In genomic region chr19:23203841-23204344, GRCh38 we compare ENCODE assay signal across 15 cellular contexts. TPM values are rescaled to one million over a fixed set of nuclear protein-coding genes. Genes with fewer than 3 reads are reported as not detected.
DNase-seq lines count a peak whose midpoint lies in the region; TF ChIP-seq lines count a peak whose summit lies in the region.
"Had no signal": no experiment of that assay in that cellular context is flagged by ENCODE, and none has a peak within 500 bp of the region (broad histone marks: within the 10 kb centered on the region; RNA-seq: fewer than 3 reads in every experiment).

No MANE protein-coding gene starts in this region.

- no peaks in the 10 kb centered on the region for H3F3A ChIP-seq in MM.1S (ENCODE audit: insufficient read depth, low read length)

- no peak overlapping the region for H3K9ac ChIP-seq in MM.1S (ENCODE audit: low read length)
- H3K9ac ChIP-seq: KMS-11 had no signal

- no peaks in the 10 kb centered on the region for H3K9me2 ChIP-seq in MM.1S (replicated peaks; ENCODE audit: insufficient read depth, low read length)

- H3K4me1 Mint-ChIP-seq in activated CD4-positive, alpha-beta memory T cell treated with anti-CD3 and anti-CD28 coated beads for 36 hours (ENCODE audit: low read depth): no peaks in the 10 kb centered on the region
- H3K4me1 Mint-ChIP-seq: activated naive CD4-positive, alpha-beta T cell treated with anti-CD3 and anti-CD28 coated beads, Interleukin-2, amount 50 U/mL, for 24 hours had no signal

- no peak overlapping the region for H3K27ac Mint-ChIP-seq in activated CD4-positive, alpha-beta memory T cell treated with anti-CD3 and anti-CD28 coated beads for 36 hours
- H3K27ac Mint-ChIP-seq: activated naive CD4-positive, alpha-beta T cell treated with anti-CD3 and anti-CD28 coated beads, Interleukin-2, amount 50 U/mL, for 24 hours had no signal

- no peaks in the 10 kb centered on the region for H3K36me3 ChIP-seq in right atrium auricular region
- no peaks in the 10 kb centered on the region for H3K36me3 ChIP-seq in MM.1S (replicated peaks; ENCODE audit: insufficient read depth, low read length)
- H3K36me3 ChIP-seq: SJSA1 had no signal

- H3K36me3 Mint-ChIP-seq in activated CD4-positive, alpha-beta memory T cell treated with anti-CD3 and anti-CD28 coated beads for 36 hours: peaks cover 4% of the 10 kb centered on the region

- CTCF ChIA-PET in activated CD4-positive, alpha-beta memory T cell treated with anti-CD3 and anti-CD28 coated beads for 36 hours (lab: Charles Lee): no interaction called here

- no peak overlapping the region for H3K4me2 ChIP-seq in MM.1S (ENCODE audit: low read depth, low read length)
- H3K4me2 ChIP-seq: KMS-11 had no signal

- TF ChIP-seq CTCF in right atrium auricular region (IDR thresholded peaks at IDR 0.05) (no peak), retinal pigment epithelial cell (conservative IDR thresholded peaks at IDR 0.05; ENCODE audit: low read depth, low read length) (no peak), MM.1S (IDR thresholded peaks at IDR 0.05; ENCODE audit: low read length) (no peak), dorsolateral prefrontal cortex (IDR thresholded peaks at IDR 0.05 in 54 of 56, conservative IDR thresholded peaks at IDR 0.05 in 2 of 56; ENCODE audit: low read depth in 1 of 56, partially characterized antibody in 56 of 56) (no peak)

- DNase-seq in D341Med (ENCODE audit: low spot score) (peak; percentile 22), astrocyte of the hippocampus (ENCODE audit: low read depth, low spot score) (peak; percentile 8), right atrium auricular region (ENCODE audit: low spot score) (no peak), retinal pigment epithelial cell (ENCODE audit: low read depth) (no peak), EL (no peak), MM.1S (no peak), dorsolateral prefrontal cortex (no peak)
- DNase-seq in activated CD4-positive, alpha-beta memory T cell treated with anti-CD3 and anti-CD28 coated beads for 36 hours: no peak
- DNase-seq: cerebellar nuclear complex; NCI-H1694 treated with DMSO at 0.1 percent for 48 hours; NCI-H82; stimulated activated naive CD4-positive, alpha-beta T cell had no signal

- no peak overlapping the region for H2AFZ ChIP-seq in MM.1S (ENCODE audit: low read length)

- H3K79me2 ChIP-seq in MM.1S (ENCODE audit: low read length): no peaks in the 10 kb centered on the region

- no peak overlapping the region for H3K4me3 Mint-ChIP-seq in activated CD4-positive, alpha-beta memory T cell treated with anti-CD3 and anti-CD28 coated beads for 36 hours
- H3K4me3 Mint-ChIP-seq: activated naive CD4-positive, alpha-beta T cell treated with anti-CD3 and anti-CD28 coated beads, Interleukin-2, amount 50 U/mL, for 24 hours had no signal

- H3K27me3 ChIP-seq in right atrium auricular region: no peaks in the 10 kb centered on the region
- H3K27me3 ChIP-seq in MM.1S (replicated peaks; ENCODE audit: insufficient read depth, low read length): no peaks in the 10 kb centered on the region
- H3K27me3 ChIP-seq in dorsolateral prefrontal cortex: peaks cover 0 to 6% (median 0%) of the 10 kb centered on the region in 45 donors
- H3K27me3 ChIP-seq: SJSA1 had no signal

- peaks cover 31% of the 10 kb centered on the region for H3K9me3 Mint-ChIP-seq in activated CD4-positive, alpha-beta memory T cell treated with anti-CD3 and anti-CD28 coated beads for 36 hours
- H3K9me3 Mint-ChIP-seq: activated naive CD4-positive, alpha-beta T cell treated with anti-CD3 and anti-CD28 coated beads, Interleukin-2, amount 50 U/mL, for 24 hours had no signal

- H3K4me3 ChIP-seq in right atrium auricular region (peak overlapping the region; percentile 15 to 42), retinal pigment epithelial cell (ENCODE audit: low read length) (peak overlapping the region; percentile 14), MM.1S (ENCODE audit: low read length) (no peak overlapping the region), dorsolateral prefrontal cortex (peak overlapping the region in 27 of 59 donors; percentile 4 to 50 (median 23))
- H3K4me3 ChIP-seq: SJSA1 had no signal

- peak overlapping the region in 1 of 2 donors; percentile 22 for H3K27ac ChIP-seq in right atrium auricular region
- no peak overlapping the region for H3K27ac ChIP-seq in MM.1S (ENCODE audit: low read length)
- no peak overlapping the region for H3K27ac ChIP-seq in dorsolateral prefrontal cortex
- H3K27ac ChIP-seq: KMS-11, SJSA1 had no signal

- POLR2A ChIA-PET in activated CD4-positive, alpha-beta memory T cell treated with anti-CD3 and anti-CD28 coated beads for 36 hours (lab: Charles Lee): no interaction called here

- peaks cover 0 to 9% of the 10 kb centered on the region in 2 donors for H3K4me1 ChIP-seq in right atrium auricular region
- no peaks in the 10 kb centered on the region for H3K4me1 ChIP-seq in MM.1S (ENCODE audit: low read length)
- H3K4me1 ChIP-seq: SJSA1 had no signal

- H4K20me1 ChIP-seq in MM.1S (ENCODE audit: insufficient read depth, low read length): no peaks in the 10 kb centered on the region

- no peaks in the 10 kb centered on the region for H3K27me3 Mint-ChIP-seq in activated CD4-positive, alpha-beta memory T cell treated with anti-CD3 and anti-CD28 coated beads for 36 hours

- H3K9me3 ChIP-seq in right atrium auricular region: peaks cover 0 to 4% of the 10 kb centered on the region in 2 donors
- no peaks in the 10 kb centered on the region for H3K9me3 ChIP-seq in MM.1S (replicated peaks; ENCODE audit: insufficient read depth, low read length)

- intact Hi-C loops in dorsolateral prefrontal cortex (cut with DNase I): no loop called here
- intact Hi-C loops in activated CD4-positive, alpha-beta memory T cell treated with anti-CD3 and anti-CD28 coated beads for 36 hours (cut with micrococcal nuclease): no loop called here

RNA-seq across cellular contexts. Expression of gene ZNF724, which starts 46.3 kb away (rescaled TPM):
- total RNA-seq in right atrium auricular region (1 to 10 TPM; 1.4 TPM), dorsolateral prefrontal cortex (1 to 10 TPM; 1.6 to 6.2 (median 3.6) TPM)
- total RNA-seq in activated CD4-positive, alpha-beta memory T cell treated with anti-CD3 and anti-CD28 coated beads for 36 hours: 10 to 100 TPM; 13.6 to 14.5 TPM

Comparison
In these comparisons a context has a peak if more than half of its experiments do, and no peak if none do; other contexts are left out.
1. DNase-seq: peak in D341Med (single experiment) and astrocyte of the hippocampus (single experiment); none in right atrium auricular region (single experiment), retinal pigment epithelial cell (single experiment), EL (single experiment), MM.1S (single experiment), dorsolateral prefrontal cortex (0 of 10) and activated CD4-positive, alpha-beta memory T cell treated with anti-CD3 and anti-CD28 coated beads for 36 hours (single experiment).